ENCODE assay signal across 8 cellular contexts in genomic region chr3:125519678-125520562, GRCh38. TPM values are rescaled to one million over a fixed set of nuclear protein-coding genes. Genes with fewer than 3 reads are reported as not detected.
DNase-seq lines count a peak whose midpoint lies in the region; ATAC-seq, FAIRE-seq and TF ChIP-seq lines count a peak whose summit lies in the region.

SNX4 (minus strand) TSS chr3:125520202; CDS start chr3:125520172, 30 bp downstream.

- intact Hi-C loops in vagina (cut with DNase I), result no loop called here

- peaks cover 19% of the 10 kb centered on the region for H4K20me1 ChIP-seq in astrocyte (ENCODE audit: insufficient read depth, low read length)

- H3K4me1 ChIP-seq in astrocyte (ENCODE audit: insufficient read depth, low read length), result peaks cover 4% of the 10 kb centered on the region
- peaks cover 7% of the 10 kb centered on the region for H3K4me1 ChIP-seq in rectal smooth muscle tissue (ENCODE audit: control insufficient read depth, insufficient read depth, low read length)
- H3K4me1 ChIP-seq in vagina, result peaks cover 36% of the 10 kb centered on the region

- peak within 1 kb of the TSS; percentile 99 for H2AFZ ChIP-seq in astrocyte (ENCODE audit: low read depth, low read length)

- H3K9ac ChIP-seq in astrocyte (ENCODE audit: low read length), result peak within 1 kb of the TSS; percentile 96
- peak within 1 kb of the TSS; percentile 86 for H3K9ac ChIP-seq in rectal smooth muscle tissue (ENCODE audit: low read length)

- H3K9me3 Mint-ChIP-seq in astrocyte (ENCODE audit: unreplicated experiment), result no peaks in the 10 kb centered on the region

- H3K27ac ChIP-seq in astrocyte (ENCODE audit: low read depth, low read length) (peak within 1 kb of the TSS; percentile 82), rectal smooth muscle tissue (ENCODE audit: low read depth, low read length) (peak within 1 kb of the TSS; percentile 84), vagina (peak within 1 kb of the TSS; percentile 88)

- DNase-seq in GM18507 (ENCODE audit: extremely low spot score, insufficient read length, low read depth) (peak; percentile 81), NCI-H2029 (lab: John Stamatoyannopoulos, UW) (peak; percentile 93), T-helper 22 cell (ENCODE audit: low read depth) (peak; percentile 80), astrocyte (ENCODE audit: low read depth) (peak; percentile 92), hepatic stellate cell (ENCODE audit: low spot score) (peak; percentile 90), vagina (ENCODE audit: extremely low spot score in 2 of 2) (peak in 1 of 2 donors; percentile 91)

- H3K4me1 Mint-ChIP-seq in astrocyte (ENCODE audit: low read depth, unreplicated experiment), result peaks cover 8% of the 10 kb centered on the region

- peak; percentile 85 for ATAC-seq in HG02981 (IDR thresholded peaks at IDR 0.05; ENCODE audit: unreplicated experiment)

- H3K27ac Mint-ChIP-seq in astrocyte (ENCODE audit: unreplicated experiment), result peak within 1 kb of the TSS; percentile 87

- no peaks in the 10 kb centered on the region for H3K27me3 ChIP-seq in astrocyte (ENCODE audit: insufficient read depth, low read length)
- H3K27me3 ChIP-seq in rectal smooth muscle tissue (ENCODE audit: control insufficient read depth, insufficient read depth, low read length), result no peaks in the 10 kb centered on the region
- no peaks in the 10 kb centered on the region for H3K27me3 ChIP-seq in vagina

- peak within 1 kb of the TSS; percentile 97 for H3K4me3 Mint-ChIP-seq in astrocyte (ENCODE audit: unreplicated experiment)

- H3K36me3 Mint-ChIP-seq in astrocyte (ENCODE audit: low read depth, unreplicated experiment), result no peaks in the 10 kb centered on the region

- H3K9me3 ChIP-seq in astrocyte (ENCODE audit: insufficient read depth, low read depth, low read length) (no peaks in the 10 kb centered on the region), vagina (no peaks in the 10 kb centered on the region)

- H3K79me2 ChIP-seq in astrocyte (ENCODE audit: insufficient read depth, low read length), result peaks cover 52% of the 10 kb centered on the region

- no peaks in the 10 kb centered on the region for H3K27me3 Mint-ChIP-seq in astrocyte (ENCODE audit: low read depth, unreplicated experiment)

- peak in 1 of 2 donors; percentile 37 for TF ChIP-seq POLR2A in vagina (IDR thresholded peaks at IDR 0.05)

- peak; percentile 92 for FAIRE-seq in GM18507 (lab: Jason Lieb, UNC)
- FAIRE-seq in astrocyte (lab: Jason Lieb, UNC), result no peak

- no peak for TF ChIP-seq CTCF in astrocyte (IDR thresholded peaks at IDR 0.05; ENCODE audit: insufficient read depth, low read depth, low read length)
- TF ChIP-seq CTCF in vagina (IDR thresholded peaks at IDR 0.05), result no peak

- H3K4me3 ChIP-seq in astrocyte (ENCODE audit: insufficient read depth, low read depth, low read length), result peak within 1 kb of the TSS; percentile 80
- H3K4me3 ChIP-seq in rectal smooth muscle tissue (ENCODE audit: low read length), result peak within 1 kb of the TSS; percentile 94
- H3K4me3 ChIP-seq in vagina, result peak within 1 kb of the TSS; percentile 68 to 97

- peaks cover 3% of the 10 kb centered on the region for H3K36me3 ChIP-seq in astrocyte (ENCODE audit: insufficient read depth, low read length)
- H3K36me3 ChIP-seq in rectal smooth muscle tissue (ENCODE audit: control insufficient read depth, insufficient read depth, low read length), result no peaks in the 10 kb centered on the region
- no peaks in the 10 kb centered on the region for H3K36me3 ChIP-seq in vagina

- peak within 1 kb of the TSS; percentile 94 for H3K4me2 ChIP-seq in astrocyte (ENCODE audit: low read length)

RNA-seq across cellular contexts. Expression of gene SNX4, which starts in this region (rescaled TPM):
- total RNA-seq in astrocyte (40.4 and 41.8 TPM in 2 replicates), vagina (27.5 TPM)
